1 cellular context compared by ENCODE assay signal in the genomic region with DNA sequence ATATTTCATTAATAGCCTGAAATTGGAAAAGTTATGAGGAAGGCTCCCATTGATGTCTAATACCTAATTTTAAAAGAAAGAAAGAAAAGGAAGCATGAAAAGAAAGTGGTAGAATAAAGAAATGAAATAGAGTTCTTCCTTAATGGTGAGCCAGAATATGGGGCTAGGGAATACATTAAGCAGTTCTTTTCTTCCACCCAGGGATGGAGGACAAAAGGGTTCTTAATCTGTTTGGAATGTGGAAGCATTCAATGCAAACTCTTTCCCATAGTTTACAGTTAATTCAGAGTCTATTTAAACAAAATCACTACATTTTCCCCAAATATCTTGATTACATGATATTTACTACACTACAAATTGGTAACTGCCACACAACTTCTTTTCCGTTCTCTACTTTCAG.
TF ChIP-seq lines count a peak whose summit lies in the region.

No MANE protein-coding gene starts in this region.

TF ChIP-seq in WTC11, 78 proteins besides CTCF, POLR2A, EP300 and RAD21 (continued from another document):
- TF ChIP-seq, protein P1, sequence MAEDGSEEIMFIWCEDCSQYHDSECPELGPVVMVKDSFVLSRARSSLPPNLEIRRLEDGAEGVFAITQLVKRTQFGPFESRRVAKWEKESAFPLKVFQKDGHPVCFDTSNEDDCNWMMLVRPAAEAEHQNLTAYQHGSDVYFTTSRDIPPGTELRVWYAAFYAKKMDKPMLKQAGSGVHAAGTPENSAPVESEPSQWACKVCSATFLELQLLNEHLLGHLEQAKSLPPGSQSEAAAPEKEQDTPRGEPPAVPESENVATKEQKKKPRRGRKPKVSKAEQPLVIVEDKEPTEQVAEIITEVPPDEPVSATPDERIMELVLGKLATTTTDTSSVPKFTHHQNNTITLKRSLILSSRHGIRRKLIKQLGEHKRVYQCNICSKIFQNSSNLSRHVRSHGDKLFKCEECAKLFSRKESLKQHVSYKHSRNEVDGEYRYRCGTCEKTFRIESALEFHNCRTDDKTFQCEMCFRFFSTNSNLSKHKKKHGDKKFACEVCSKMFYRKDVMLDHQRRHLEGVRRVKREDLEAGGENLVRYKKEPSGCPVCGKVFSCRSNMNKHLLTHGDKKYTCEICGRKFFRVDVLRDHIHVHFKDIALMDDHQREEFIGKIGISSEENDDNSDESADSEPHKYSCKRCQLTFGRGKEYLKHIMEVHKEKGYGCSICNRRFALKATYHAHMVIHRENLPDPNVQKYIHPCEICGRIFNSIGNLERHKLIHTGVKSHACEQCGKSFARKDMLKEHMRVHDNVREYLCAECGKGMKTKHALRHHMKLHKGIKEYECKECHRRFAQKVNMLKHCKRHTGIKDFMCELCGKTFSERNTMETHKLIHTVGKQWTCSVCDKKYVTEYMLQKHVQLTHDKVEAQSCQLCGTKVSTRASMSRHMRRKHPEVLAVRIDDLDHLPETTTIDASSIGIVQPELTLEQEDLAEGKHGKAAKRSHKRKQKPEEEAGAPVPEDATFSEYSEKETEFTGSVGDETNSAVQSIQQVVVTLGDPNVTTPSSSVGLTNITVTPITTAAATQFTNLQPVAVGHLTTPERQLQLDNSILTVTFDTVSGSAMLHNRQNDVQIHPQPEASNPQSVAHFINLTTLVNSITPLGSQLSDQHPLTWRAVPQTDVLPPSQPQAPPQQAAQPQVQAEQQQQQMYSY (CRISPR knock-in tag; IDR thresholded peaks at IDR 0.05): no peak
- TF ChIP-seq OVOL2 (CRISPR knock-in tag; IDR thresholded peaks at IDR 0.05; ENCODE audit: borderline replicate concordance) (no peak), ZNF138 (CRISPR knock-in tag; conservative IDR thresholded peaks at IDR 0.05) (no peak), KAT7 (CRISPR knock-in tag; IDR thresholded peaks at IDR 0.05; ENCODE audit: borderline replicate concordance) (no peak), FOXJ3 (CRISPR knock-in tag; IDR thresholded peaks at IDR 0.05; ENCODE audit: borderline replicate concordance) (no peak), ZNF416 (CRISPR knock-in tag; IDR thresholded peaks at IDR 0.05) (no peak), ESRRA (CRISPR knock-in tag; IDR thresholded peaks at IDR 0.05; ENCODE audit: borderline replicate concordance) (no peak), SOX15 (CRISPR knock-in tag; IDR thresholded peaks at IDR 0.05) (no peak), FOXP1 (CRISPR knock-in tag; IDR thresholded peaks at IDR 0.05; ENCODE audit: borderline replicate concordance) (no peak)
- TF ChIP-seq, protein P2, sequence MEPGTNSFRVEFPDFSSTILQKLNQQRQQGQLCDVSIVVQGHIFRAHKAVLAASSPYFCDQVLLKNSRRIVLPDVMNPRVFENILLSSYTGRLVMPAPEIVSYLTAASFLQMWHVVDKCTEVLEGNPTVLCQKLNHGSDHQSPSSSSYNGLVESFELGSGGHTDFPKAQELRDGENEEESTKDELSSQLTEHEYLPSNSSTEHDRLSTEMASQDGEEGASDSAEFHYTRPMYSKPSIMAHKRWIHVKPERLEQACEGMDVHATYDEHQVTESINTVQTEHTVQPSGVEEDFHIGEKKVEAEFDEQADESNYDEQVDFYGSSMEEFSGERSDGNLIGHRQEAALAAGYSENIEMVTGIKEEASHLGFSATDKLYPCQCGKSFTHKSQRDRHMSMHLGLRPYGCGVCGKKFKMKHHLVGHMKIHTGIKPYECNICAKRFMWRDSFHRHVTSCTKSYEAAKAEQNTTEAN (CRISPR knock-in tag; IDR thresholded peaks at IDR 0.05): no peak
- TF ChIP-seq, protein P3, sequence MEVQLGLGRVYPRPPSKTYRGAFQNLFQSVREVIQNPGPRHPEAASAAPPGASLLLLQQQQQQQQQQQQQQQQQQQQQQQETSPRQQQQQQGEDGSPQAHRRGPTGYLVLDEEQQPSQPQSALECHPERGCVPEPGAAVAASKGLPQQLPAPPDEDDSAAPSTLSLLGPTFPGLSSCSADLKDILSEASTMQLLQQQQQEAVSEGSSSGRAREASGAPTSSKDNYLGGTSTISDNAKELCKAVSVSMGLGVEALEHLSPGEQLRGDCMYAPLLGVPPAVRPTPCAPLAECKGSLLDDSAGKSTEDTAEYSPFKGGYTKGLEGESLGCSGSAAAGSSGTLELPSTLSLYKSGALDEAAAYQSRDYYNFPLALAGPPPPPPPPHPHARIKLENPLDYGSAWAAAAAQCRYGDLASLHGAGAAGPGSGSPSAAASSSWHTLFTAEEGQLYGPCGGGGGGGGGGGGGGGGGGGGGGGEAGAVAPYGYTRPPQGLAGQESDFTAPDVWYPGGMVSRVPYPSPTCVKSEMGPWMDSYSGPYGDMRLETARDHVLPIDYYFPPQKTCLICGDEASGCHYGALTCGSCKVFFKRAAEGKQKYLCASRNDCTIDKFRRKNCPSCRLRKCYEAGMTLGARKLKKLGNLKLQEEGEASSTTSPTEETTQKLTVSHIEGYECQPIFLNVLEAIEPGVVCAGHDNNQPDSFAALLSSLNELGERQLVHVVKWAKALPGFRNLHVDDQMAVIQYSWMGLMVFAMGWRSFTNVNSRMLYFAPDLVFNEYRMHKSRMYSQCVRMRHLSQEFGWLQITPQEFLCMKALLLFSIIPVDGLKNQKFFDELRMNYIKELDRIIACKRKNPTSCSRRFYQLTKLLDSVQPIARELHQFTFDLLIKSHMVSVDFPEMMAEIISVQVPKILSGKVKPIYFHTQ (CRISPR knock-in tag; IDR thresholded peaks at IDR 0.05): no peak
- TF ChIP-seq, protein P4, sequence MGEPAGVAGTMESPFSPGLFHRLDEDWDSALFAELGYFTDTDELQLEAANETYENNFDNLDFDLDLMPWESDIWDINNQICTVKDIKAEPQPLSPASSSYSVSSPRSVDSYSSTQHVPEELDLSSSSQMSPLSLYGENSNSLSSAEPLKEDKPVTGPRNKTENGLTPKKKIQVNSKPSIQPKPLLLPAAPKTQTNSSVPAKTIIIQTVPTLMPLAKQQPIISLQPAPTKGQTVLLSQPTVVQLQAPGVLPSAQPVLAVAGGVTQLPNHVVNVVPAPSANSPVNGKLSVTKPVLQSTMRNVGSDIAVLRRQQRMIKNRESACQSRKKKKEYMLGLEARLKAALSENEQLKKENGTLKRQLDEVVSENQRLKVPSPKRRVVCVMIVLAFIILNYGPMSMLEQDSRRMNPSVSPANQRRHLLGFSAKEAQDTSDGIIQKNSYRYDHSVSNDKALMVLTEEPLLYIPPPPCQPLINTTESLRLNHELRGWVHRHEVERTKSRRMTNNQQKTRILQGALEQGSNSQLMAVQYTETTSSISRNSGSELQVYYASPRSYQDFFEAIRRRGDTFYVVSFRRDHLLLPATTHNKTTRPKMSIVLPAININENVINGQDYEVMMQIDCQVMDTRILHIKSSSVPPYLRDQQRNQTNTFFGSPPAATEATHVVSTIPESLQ (CRISPR knock-in tag; IDR thresholded peaks at IDR 0.05): no peak
- TF ChIP-seq, protein P5, sequence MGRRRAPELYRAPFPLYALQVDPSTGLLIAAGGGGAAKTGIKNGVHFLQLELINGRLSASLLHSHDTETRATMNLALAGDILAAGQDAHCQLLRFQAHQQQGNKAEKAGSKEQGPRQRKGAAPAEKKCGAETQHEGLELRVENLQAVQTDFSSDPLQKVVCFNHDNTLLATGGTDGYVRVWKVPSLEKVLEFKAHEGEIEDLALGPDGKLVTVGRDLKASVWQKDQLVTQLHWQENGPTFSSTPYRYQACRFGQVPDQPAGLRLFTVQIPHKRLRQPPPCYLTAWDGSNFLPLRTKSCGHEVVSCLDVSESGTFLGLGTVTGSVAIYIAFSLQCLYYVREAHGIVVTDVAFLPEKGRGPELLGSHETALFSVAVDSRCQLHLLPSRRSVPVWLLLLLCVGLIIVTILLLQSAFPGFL (CRISPR knock-in tag; IDR thresholded peaks at IDR 0.05; ENCODE audit: borderline replicate concordance): no peak
